ENCODE assay signal across 10 cellular contexts in the genomic region with DNA sequence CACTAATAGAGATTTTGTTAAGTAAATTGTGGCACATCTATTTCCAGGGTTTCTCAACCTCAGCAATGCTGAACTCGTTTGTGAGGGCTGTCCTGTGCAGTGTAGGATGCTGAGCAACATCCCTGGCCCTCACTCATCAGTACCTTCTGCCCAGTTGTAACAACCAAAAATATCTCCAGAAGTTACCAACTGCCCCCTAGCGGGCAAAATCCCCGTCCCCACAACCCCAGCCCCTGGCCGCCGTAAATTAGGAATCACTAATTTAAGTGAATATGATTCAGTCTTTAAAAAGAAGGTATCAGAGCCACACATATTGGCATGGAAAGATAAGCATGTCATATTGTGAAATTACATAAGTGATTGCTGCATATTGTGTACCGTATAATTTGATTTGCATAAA.
DNase-seq lines count a peak whose midpoint lies in the region; ATAC-seq lines count a peak whose summit lies in the region.
"Had no signal": no experiment of that assay in that cellular context is flagged by ENCODE, and none has a peak within 500 bp of the region (broad histone marks: within the 10 kb centered on the region; RNA-seq: fewer than 3 reads in every experiment).

No MANE protein-coding gene starts in this region.

- DNase-seq in Right ventricle myocardium inferior (ENCODE audit: missing footprints) (peak; percentile 32), cardiac septum (ENCODE audit: low spot score) (no peak), SW480 (ENCODE audit: low spot score) (peak; percentile 3), fibroblast of peridontal ligament (ENCODE audit: extremely low read depth) (peak; percentile 6), HuH-7.5 (ENCODE audit: low spot score) (no peak)
- DNase-seq in stimulated activated naive CD8-positive, alpha-beta T cell treated with anti-CD3 and anti-CD28 coated beads, Interleukin-15, Interleukin-2, amounts not matched to agents 100 U/mL and 50 U/mL, for 24 hours = peak; percentile 40
- DNase-seq: central memory CD4-positive, alpha-beta T cell; NCI-H226 had no signal

- ATAC-seq in Right ventricle myocardium inferior (no peak), HG03520 (IDR thresholded peaks at IDR 0.05; ENCODE audit: unreplicated experiment) (no peak), GM18498 (IDR thresholded peaks at IDR 0.05; ENCODE audit: unreplicated experiment) (no peak)
- ATAC-seq in stimulated activated naive CD8-positive, alpha-beta T cell treated with anti-CD3 and anti-CD28 coated beads, Interleukin-15, Interleukin-2, amounts not matched to agents 100 U/mL and 50 U/mL, for 24 hours = no peak

- intact Hi-C loops in Right ventricle myocardium inferior (cut with DNase I) (no loop called here), cardiac septum (cut with DNase I) (no loop called here)

Comparison
In these comparisons a context has a peak if more than half of its experiments do, and no peak if none do; other contexts are left out.
1. DNase-seq: peak in Right ventricle myocardium inferior (single experiment), SW480 (single experiment), fibroblast of peridontal ligament (single experiment) and stimulated activated naive CD8-positive, alpha-beta T cell treated with anti-CD3 and anti-CD28 coated beads, Interleukin-15, Interleukin-2, amounts not matched to agents 100 U/mL and 50 U/mL, for 24 hours (single experiment); none in cardiac septum (single experiment) and HuH-7.5 (single experiment).